Comparison of ENCODE assay signal across 1 cellular context in the genomic region with DNA sequence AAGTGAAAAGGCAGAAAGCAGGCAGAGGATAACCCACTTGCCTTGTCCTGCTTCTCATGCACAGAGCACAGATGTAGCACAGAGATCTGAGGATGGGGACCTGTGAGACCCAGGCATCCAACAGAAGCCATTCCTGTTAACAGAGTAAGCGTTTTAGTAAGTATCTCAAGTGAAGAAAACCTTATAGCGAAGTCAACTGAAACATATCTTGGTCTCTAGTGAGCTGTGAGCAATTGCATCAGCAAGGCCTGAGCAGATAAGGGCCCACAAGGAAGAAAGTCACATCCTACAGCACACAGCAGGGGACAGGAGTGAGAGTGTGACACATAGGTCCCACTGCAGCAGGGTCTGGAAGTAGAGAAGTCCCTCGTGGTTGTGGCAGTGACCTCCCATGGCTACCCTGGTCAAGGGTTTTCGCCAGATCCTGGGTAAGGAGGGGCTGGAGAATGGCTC.
TF ChIP-seq lines count a peak whose summit lies in the region.

No MANE protein-coding gene starts in this region.

TF ChIP-seq in K562, 482 proteins besides CTCF, POLR2A, EP300 and RAD21 (continued from another document and continues in another):
- TF ChIP-seq CREB1 (IDR thresholded peaks at IDR 0.05) (0 out of 2 replicates have a peak, but pooled peaks have one; percentile 35), CREB1 (CRISPR knock-in tag; IDR thresholded peaks at IDR 0.05) (no peak), SP2 (IDR thresholded peaks at IDR 0.05; ENCODE audit: extremely low read depth, low read depth, low read length, poor library complexity, severe bottlenecking) (no peak), NCOR1 (IDR thresholded peaks at IDR 0.05) (0 out of 2 replicates have a peak, but pooled peaks have one; percentile 20), BACH1 (tag; IDR thresholded peaks at IDR 0.05) (peak; percentile 29; the same call in 1 of the 2 replicates), ETV1 (tag; conservative IDR thresholded peaks at IDR 0.05; ENCODE audit: low read depth) (peak; percentile 12; the same call in 1 of the 2 replicates), CREB5 (CRISPR knock-in tag; IDR thresholded peaks at IDR 0.05) (no peak), HSF4 (CRISPR knock-in tag; IDR thresholded peaks at IDR 0.05; ENCODE audit: borderline replicate concordance) (no peak), POLR2B (IDR thresholded peaks at IDR 0.05; ENCODE audit: low read depth, partially characterized antibody) (peak; percentile 41), CBFA2T3 (IDR thresholded peaks at IDR 0.05) (peak; percentile 69), ZFX (CRISPR knock-in tag; IDR thresholded peaks at IDR 0.05) (peak; percentile 37; the same call in 1 of the 2 replicates), FOXA3 (CRISPR knock-in tag; conservative IDR thresholded peaks at IDR 0.05 in 1 of 2, IDR thresholded peaks at IDR 0.05 in 1 of 2) (0 out of 4 replicates have a peak, but pooled peaks of 1 of the 2 experiments have one; percentile 21), EHMT2 (IDR thresholded peaks at IDR 0.05) (peak; percentile 67), FOXP4 (CRISPR knock-in tag; IDR thresholded peaks at IDR 0.05; ENCODE audit: borderline replicate concordance) (no peak), MCM2 (IDR thresholded peaks at IDR 0.05; ENCODE audit: low read depth) (no peak), ETV5 (CRISPR knock-in tag; IDR thresholded peaks at IDR 0.05; ENCODE audit: low read depth) (0 out of 2 replicates have a peak, but pooled peaks have one; percentile 14), TAF9B (IDR thresholded peaks at IDR 0.05; ENCODE audit: partially characterized antibody) (peak; percentile 59), HIVEP1 (CRISPR knock-in tag; IDR thresholded peaks at IDR 0.05) (0 out of 2 replicates have a peak, but pooled peaks have one; percentile 39), ILF3 (IDR thresholded peaks at IDR 0.05; ENCODE audit: borderline replicate concordance) (no peak), LEF1 (IDR thresholded peaks at IDR 0.05) (peak; percentile 24; the same call in 1 of the 2 replicates), PRMT5 (CRISPR knock-in tag; IDR thresholded peaks at IDR 0.05) (no peak), ARID1B (IDR thresholded peaks at IDR 0.05) (peak; percentile 78), CBX5 (IDR thresholded peaks at IDR 0.05; ENCODE audit: borderline replicate concordance, low read depth) (no peak), NR2C2 (CRISPR knock-in tag; IDR thresholded peaks at IDR 0.05) (no peak), NR2C2 (tag; IDR thresholded peaks at IDR 0.05) (no peak; the same call in 1 of the 2 replicates), ZNF41 (CRISPR knock-in tag; conservative IDR thresholded peaks at IDR 0.05) (no peak), L3MBTL2 (IDR thresholded peaks at IDR 0.05) (peak; percentile 81), FOSL1 (tag; conservative IDR thresholded peaks at IDR 0.05) (peak; percentile 58; the same call in 1 of the 2 replicates), MTA3 (IDR thresholded peaks at IDR 0.05; ENCODE audit: borderline replicate concordance) (0 out of 2 replicates have a peak, but pooled peaks have one; percentile 39), DPF2 (IDR thresholded peaks at IDR 0.05) (peak; percentile 75), ATF3 (IDR thresholded peaks at IDR 0.05) (peak; percentile 98), ATF3 (CRISPR knock-in tag; conservative IDR thresholded peaks at IDR 0.05) (peak; percentile 73; the same call in 1 of the 2 replicates), RCOR1 (IDR thresholded peaks at IDR 0.05; ENCODE audit: borderline replicate concordance in 1 of 2, low read depth in 2 of 2, low read length in 2 of 2) (peak in 1 of 2 experiments; percentile 89; a peak in 2 of 4 replicates), RNF2 (IDR thresholded peaks at IDR 0.05) (peak; percentile 74), BHLHE40 (IDR thresholded peaks at IDR 0.05; ENCODE audit: low read length) (0 out of 2 replicates have a peak, but pooled peaks have one; percentile 5), POLR2AphosphoS2 (IDR thresholded peaks at IDR 0.05; ENCODE audit: low read length) (no peak), ZNF175 (CRISPR knock-in tag; IDR thresholded peaks at IDR 0.05; ENCODE audit: low read depth) (0 out of 2 replicates have a peak, but pooled peaks have one; percentile 25), OTX1 (CRISPR knock-in tag; IDR thresholded peaks at IDR 0.05) (0 out of 2 replicates have a peak, but pooled peaks have one; percentile 12)
- TF ChIP-seq, protein P1, sequence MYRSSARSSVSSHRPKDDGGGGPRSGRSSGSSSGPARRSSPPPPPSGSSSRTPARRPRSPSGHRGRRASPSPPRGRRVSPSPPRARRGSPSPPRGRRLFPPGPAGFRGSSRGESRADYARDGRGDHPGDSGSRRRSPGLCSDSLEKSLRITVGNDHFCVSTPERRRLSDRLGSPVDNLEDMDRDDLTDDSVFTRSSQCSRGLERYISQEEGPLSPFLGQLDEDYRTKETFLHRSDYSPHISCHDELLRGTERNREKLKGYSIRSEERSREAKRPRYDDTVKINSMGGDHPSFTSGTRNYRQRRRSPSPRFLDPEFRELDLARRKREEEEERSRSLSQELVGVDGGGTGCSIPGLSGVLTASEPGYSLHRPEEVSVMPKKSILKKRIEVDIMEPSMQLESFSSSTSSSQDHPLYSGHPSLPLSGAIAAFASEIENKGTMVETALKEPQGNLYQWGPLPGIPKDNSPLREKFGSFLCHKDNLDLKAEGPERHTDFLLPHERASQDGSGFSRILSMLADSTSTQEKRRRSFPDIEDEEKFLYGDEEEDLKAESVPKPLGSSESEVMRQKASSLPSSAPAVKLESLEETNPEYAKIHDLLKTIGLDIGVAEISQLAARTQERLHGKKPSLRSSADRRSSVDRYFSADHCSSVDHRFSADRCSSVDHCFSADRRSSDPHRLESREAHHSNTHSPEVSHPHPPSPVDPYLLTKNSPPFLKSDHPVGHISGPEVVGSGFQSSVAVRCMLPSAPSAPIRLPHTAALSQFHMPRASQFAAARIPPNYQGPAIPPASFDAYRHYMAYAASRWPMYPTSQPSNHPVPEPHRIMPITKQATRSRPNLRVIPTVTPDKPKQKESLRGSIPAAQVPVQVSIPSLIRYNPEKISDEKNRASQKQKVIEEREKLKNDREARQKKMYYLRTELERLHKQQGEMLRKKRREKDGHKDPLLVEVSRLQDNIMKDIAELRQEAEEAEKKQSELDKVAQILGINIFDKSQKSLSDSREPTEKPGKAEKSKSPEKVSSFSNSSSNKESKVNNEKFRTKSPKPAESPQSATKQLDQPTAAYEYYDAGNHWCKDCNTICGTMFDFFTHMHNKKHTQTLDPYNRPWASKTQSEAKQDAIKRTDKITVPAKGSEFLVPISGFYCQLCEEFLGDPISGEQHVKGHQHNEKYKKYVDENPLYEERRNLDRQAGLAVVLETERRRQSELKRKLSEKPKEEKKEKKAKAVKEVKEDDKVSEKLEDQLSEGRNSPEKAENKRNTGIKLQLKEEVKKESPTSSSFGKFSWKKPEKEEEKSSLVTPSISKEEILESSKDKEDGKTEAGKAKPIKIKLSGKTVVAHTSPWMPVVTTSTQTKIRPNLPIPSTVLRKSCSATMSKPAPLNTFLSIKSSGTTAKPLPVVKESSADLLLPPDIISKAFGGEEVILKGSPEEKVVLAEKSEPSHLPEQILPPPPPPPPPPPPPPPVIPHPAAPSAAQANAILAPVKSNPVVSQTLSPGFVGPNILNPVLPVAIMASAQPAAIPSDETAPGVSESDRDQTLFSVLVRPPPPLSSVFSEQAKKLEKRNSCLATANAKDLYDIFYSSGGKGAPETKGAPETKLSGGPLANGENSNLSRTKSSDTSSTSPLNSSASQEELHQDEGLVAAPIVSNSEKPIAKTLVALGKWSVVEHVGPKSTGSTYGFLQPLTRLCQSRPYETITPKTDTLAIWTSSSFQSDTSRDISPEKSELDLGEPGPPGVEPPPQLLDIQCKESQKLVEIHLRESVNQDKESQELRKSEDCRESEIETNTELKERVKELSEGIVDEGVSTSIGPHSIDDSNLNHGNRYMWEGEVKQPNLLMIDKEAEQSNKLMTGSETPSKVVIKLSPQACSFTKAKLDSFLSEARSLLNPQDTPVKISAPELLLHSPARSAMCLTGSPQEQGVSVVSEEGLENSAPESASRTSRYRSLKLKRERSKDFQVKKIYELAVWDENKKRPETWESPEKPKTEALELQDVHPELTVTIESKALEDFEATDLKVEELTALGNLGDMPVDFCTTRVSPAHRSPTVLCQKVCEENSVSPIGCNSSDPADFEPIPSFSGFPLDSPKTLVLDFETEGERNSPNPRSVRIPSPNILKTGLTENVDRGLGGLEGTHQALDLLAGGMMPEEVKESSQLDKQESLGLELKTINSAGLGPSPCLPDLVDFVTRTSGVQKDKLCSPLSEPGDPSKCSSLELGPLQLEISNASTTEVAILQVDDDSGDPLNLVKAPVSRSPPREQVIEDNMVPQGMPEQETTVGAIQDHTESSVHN (IDR thresholded peaks at IDR 0.05; ENCODE audit: borderline replicate concordance in 1 of 2, low read depth in 1 of 2), result 0 out of 4 replicates have a peak, but pooled peaks of 1 of the 2 experiments have one; percentile 21
- TF ChIP-seq, protein P2, sequence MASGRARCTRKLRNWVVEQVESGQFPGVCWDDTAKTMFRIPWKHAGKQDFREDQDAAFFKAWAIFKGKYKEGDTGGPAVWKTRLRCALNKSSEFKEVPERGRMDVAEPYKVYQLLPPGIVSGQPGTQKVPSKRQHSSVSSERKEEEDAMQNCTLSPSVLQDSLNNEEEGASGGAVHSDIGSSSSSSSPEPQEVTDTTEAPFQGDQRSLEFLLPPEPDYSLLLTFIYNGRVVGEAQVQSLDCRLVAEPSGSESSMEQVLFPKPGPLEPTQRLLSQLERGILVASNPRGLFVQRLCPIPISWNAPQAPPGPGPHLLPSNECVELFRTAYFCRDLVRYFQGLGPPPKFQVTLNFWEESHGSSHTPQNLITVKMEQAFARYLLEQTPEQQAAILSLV (tag; IDR thresholded peaks at IDR 0.05), result peak; percentile 53; the same call in 1 of the 2 replicates
- TF ChIP-seq, protein P3, sequence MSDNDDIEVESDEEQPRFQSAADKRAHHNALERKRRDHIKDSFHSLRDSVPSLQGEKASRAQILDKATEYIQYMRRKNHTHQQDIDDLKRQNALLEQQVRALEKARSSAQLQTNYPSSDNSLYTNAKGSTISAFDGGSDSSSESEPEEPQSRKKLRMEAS (CRISPR knock-in tag; IDR thresholded peaks at IDR 0.05), result peak; percentile 65
- TF ChIP-seq, protein P4, sequence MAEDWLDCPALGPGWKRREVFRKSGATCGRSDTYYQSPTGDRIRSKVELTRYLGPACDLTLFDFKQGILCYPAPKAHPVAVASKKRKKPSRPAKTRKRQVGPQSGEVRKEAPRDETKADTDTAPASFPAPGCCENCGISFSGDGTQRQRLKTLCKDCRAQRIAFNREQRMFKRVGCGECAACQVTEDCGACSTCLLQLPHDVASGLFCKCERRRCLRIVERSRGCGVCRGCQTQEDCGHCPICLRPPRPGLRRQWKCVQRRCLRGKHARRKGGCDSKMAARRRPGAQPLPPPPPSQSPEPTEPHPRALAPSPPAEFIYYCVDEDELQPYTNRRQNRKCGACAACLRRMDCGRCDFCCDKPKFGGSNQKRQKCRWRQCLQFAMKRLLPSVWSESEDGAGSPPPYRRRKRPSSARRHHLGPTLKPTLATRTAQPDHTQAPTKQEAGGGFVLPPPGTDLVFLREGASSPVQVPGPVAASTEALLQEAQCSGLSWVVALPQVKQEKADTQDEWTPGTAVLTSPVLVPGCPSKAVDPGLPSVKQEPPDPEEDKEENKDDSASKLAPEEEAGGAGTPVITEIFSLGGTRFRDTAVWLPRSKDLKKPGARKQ (CRISPR knock-in tag; IDR thresholded peaks at IDR 0.05), result no peak
- TF ChIP-seq, protein P5, sequence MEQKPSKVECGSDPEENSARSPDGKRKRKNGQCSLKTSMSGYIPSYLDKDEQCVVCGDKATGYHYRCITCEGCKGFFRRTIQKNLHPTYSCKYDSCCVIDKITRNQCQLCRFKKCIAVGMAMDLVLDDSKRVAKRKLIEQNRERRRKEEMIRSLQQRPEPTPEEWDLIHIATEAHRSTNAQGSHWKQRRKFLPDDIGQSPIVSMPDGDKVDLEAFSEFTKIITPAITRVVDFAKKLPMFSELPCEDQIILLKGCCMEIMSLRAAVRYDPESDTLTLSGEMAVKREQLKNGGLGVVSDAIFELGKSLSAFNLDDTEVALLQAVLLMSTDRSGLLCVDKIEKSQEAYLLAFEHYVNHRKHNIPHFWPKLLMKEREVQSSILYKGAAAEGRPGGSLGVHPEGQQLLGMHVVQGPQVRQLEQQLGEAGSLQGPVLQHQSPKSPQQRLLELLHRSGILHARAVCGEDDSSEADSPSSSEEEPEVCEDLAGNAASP (IDR thresholded peaks at IDR 0.05), result no peak
- TF ChIP-seq, protein P6, sequence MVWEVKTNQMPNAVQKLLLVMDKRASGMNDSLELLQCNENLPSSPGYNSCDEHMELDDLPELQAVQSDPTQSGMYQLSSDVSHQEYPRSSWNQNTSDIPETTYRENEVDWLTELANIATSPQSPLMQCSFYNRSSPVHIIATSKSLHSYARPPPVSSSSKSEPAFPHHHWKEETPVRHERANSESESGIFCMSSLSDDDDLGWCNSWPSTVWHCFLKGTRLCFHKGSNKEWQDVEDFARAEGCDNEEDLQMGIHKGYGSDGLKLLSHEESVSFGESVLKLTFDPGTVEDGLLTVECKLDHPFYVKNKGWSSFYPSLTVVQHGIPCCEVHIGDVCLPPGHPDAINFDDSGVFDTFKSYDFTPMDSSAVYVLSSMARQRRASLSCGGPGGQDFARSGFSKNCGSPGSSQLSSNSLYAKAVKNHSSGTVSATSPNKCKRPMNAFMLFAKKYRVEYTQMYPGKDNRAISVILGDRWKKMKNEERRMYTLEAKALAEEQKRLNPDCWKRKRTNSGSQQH (CRISPR knock-in tag; IDR thresholded peaks at IDR 0.05), result no peak
